In the genomic region with DNA sequence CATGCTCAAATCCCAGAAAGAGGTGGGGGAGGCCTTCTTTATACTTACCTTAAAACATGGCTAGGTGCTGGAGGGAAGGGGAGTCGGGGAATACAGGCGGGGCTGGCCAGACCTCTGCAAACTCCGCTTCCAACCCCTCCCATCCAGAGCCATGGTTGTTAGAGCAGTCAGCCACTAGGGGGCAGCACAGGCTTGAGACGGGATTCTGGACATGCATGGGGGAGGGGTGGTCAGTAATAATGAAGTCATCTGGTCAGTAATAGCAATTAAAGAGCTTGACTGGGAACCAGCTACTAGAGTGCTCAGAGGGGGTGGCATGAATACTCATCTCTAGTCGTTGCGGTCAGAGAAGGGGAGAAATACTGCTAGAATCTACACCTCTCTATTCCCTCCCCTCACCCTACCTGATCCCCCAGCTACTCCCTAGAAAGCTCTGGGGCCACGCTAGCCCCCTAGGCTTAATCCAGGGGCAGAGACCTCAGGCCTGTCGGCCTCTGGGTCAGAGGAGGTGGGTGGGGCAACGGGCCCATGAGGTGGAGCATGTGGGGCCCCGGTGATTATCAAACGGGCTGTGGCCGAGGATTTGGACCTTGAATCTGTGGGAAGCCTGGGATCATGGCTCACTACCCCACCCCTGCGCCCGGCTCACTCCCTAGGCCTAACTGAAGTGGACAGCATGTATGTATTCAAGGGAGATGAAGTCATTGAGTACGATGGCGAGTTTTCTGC, we compare ENCODE assay signal across 8 cellular contexts. TPM values are rescaled to one million over a fixed set of nuclear protein-coding genes. Genes with fewer than 3 reads are reported as not detected.
DNase-seq lines count a peak whose midpoint lies in the region; ATAC-seq and TF ChIP-seq lines count a peak whose summit lies in the region.

No MANE protein-coding gene starts in this region.

- no peak overlapping the region for H2AFZ ChIP-seq in OCI-LY1 (ENCODE audit: low read length)

- peak; percentile 47 for ATAC-seq in GM18502 (IDR thresholded peaks at IDR 0.05; ENCODE audit: poor library complexity, unreplicated experiment)
- ATAC-seq in mucosa of descending colon = peak; percentile 95
- no peak for ATAC-seq in HG02571 (IDR thresholded peaks at IDR 0.05; ENCODE audit: unreplicated experiment)

- H3K79me2 ChIP-seq in OCI-LY1 (ENCODE audit: insufficient read depth, low read length) = no peaks in the 10 kb centered on the region

- no peak overlapping the region for H3K9ac ChIP-seq in OCI-LY1 (ENCODE audit: low read length)

- no peak overlapping the region for H3K4me2 ChIP-seq in OCI-LY1 (ENCODE audit: low read length)

- peaks cover 6% of the 10 kb centered on the region for H3K4me1 ChIP-seq in OCI-LY1 (ENCODE audit: insufficient read depth, low read length, severe bottlenecking)
- peaks cover 8% of the 10 kb centered on the region for H3K4me1 ChIP-seq in mucosa of descending colon (ENCODE audit: low read depth)

- no peak overlapping the region for H3K27ac ChIP-seq in OCI-LY1 (ENCODE audit: low read depth, low read length, poor library complexity, severe bottlenecking)

- no peaks in the 10 kb centered on the region for H4K20me1 ChIP-seq in OCI-LY1 (ENCODE audit: insufficient read depth, low read length)

- H3K9me3 ChIP-seq in OCI-LY1 (ENCODE audit: low read length) = no peaks in the 10 kb centered on the region
- no peaks in the 10 kb centered on the region for H3K9me3 ChIP-seq in mucosa of descending colon

- TF ChIP-seq CTCF in OCI-LY1 (IDR thresholded peaks at IDR 0.05; ENCODE audit: low read length) (peak; percentile 96), epithelial cell of proximal tubule (conservative IDR thresholded peaks at IDR 0.05; ENCODE audit: low read depth, low read length) (peak; percentile 98), mucosa of descending colon (IDR thresholded peaks at IDR 0.05) (peak; percentile 88)

- H3K4me3 ChIP-seq in OCI-LY1 (ENCODE audit: low read depth, low read length, poor library complexity, severe bottlenecking) (no peak overlapping the region), epithelial cell of proximal tubule (ENCODE audit: low read depth, low read length) (no peak overlapping the region), mucosa of descending colon (no peak overlapping the region)

- intact Hi-C loops in mucosa of descending colon (cut with DNase I, micrococcal nuclease) = no loop called here

- H3K36me3 ChIP-seq in OCI-LY1 (ENCODE audit: insufficient read depth, low read length) (no peaks in the 10 kb centered on the region), mucosa of descending colon (ENCODE audit: low read depth) (no peaks in the 10 kb centered on the region)

- no peaks in the 10 kb centered on the region for H3K27me3 ChIP-seq in OCI-LY1 (ENCODE audit: insufficient read depth, low read length)

- DNase-seq in HuH-7.5 (ENCODE audit: low spot score) (peak; percentile 59), activated T-cell treated with anti-CD3 and anti-CD28 coated beads for 1 hour (ENCODE audit: low read depth) (peak; percentile 85), epithelial cell of proximal tubule (ENCODE audit: low read depth) (peak; percentile 16), mucosa of descending colon (peak; percentile 73 to 88 (median 86))
- DNase-seq in stimulated activated CD8-positive, alpha-beta memory T cell treated with anti-CD3 and anti-CD28 coated beads, Interleukin-2, amount 100 ng/mL, for 48 hours (ENCODE audit: low read depth in 2 of 2) = peak; percentile 69 to 74

- H3F3A ChIP-seq in OCI-LY1 (ENCODE audit: insufficient read depth, low read length) = no peaks in the 10 kb centered on the region

- no peaks in the 10 kb centered on the region for H3K9me2 ChIP-seq in OCI-LY1 (ENCODE audit: low read depth, low read length)

RNA-seq across cellular contexts. Expression of gene CASQ1, which starts 2.9 kb away (rescaled TPM):
- total RNA-seq in epithelial cell of proximal tubule (not detected in 2 replicates), mucosa of descending colon (under 1 TPM in 2 of 3 donors, not detected in 1; 0.34 to 0.82 TPM)

RNA-seq across cellular contexts. Expression of gene PEA15, which starts 11.9 kb away (rescaled TPM):
- total RNA-seq in epithelial cell of proximal tubule (57.8 and 115 TPM in 2 replicates), mucosa of descending colon (100 to 1,000 TPM in 1 of 3 donors, 10 to 100 TPM in 2; 31.6 to 125 (median 36.6) TPM)

RNA-seq across cellular contexts. Expression of gene ATP1A4, which starts 41.9 kb away (rescaled TPM):
- total RNA-seq in epithelial cell of proximal tubule (not detected in 2 replicates), mucosa of descending colon (under 1 TPM in 1 of 3 donors, not detected in 2; 0.16 TPM)

Comparison
In these comparisons a context has a peak if more than half of its experiments do, and no peak if none do; other contexts are left out.
1. DNase-seq: peak in every context shown above with its lines; median percentile 86 in mucosa of descending colon; 85 in activated T-cell treated with anti-CD3 and anti-CD28 coated beads for 1 hour; 72 in stimulated activated CD8-positive, alpha-beta memory T cell treated with anti-CD3 and anti-CD28 coated beads, Interleukin-2, amount 100 ng/mL, for 48 hours; 59 in HuH-7.5; 16 in epithelial cell of proximal tubule.